ENCODE assay signal across 1 cellular context in the genomic region with DNA sequence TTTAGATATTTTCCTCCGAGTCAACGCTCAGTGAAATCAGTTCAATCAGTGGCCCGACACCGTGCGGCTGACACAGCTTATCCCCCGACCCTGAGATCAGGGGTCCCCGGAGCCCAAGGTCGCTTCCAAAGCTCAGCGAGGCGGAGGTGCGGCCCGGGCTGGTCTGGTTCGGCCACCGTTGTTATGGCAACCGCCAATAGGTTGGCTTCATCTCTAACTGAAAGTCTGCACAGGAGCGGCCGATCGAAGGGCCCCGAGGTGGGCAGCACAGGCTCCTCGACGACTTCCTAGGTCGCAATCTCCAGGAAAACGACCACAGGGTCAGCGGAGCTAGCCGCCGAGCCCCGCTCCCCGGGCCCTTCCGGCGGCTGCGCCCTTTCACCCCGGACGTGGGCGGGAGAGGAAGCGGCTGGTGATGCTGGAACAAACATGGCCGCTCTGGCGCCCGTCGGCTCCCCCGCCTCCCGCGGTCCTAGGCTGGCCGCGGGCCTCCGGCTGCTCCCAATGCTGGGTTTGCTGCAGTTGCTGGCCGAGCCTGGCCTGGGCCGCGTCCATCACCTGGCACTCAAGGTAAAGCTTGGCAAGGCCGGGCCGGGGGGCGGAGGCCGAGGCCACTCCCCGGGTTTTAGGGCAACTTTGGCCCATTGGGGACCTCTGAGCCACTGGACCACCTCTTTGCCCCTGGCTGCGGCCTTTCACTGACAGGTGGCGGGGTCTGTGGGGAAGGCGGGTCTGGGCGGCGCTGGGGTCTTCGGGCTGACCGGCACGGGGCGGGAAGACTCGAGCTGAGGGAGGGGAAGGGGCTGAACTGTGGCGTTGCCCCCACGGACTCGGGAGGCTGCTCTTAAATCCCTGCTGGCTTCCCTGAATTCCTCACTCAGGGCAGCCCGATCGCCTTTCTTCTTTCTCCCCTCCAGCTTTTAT.
TF ChIP-seq lines count a peak whose summit lies in the region.

GPR107 (plus strand) TSS at position 403 of the 924 bp plus-strand sequence; CDS start at position 430, 27 bp downstream.

TF ChIP-seq in HepG2, 621 proteins besides CTCF, POLR2A, EP300 and RAD21 (continued from another document and continues in another):
- TF ChIP-seq ARID5B (CRISPR knock-in tag; IDR thresholded peaks at IDR 0.05) (peak; percentile 74; the same call in 1 of the 2 replicates), ZNF234 (CRISPR knock-in tag; conservative IDR thresholded peaks at IDR 0.05) (no peak), ZNF142 (CRISPR knock-in tag; IDR thresholded peaks at IDR 0.05) (no peak; the same call in 1 of the 2 replicates), HNRNPLL (IDR thresholded peaks at IDR 0.05; ENCODE audit: low read depth, low read length, poor library complexity, severe bottlenecking) (peak; percentile 75), AGO1 (IDR thresholded peaks at IDR 0.05; ENCODE audit: low read depth, low read length, poor library complexity, severe bottlenecking) (peak; percentile 30), ZNF567 (CRISPR knock-in tag; IDR thresholded peaks at IDR 0.05; ENCODE audit: borderline replicate concordance) (no peak), MED8 (CRISPR knock-in tag; IDR thresholded peaks at IDR 0.05; ENCODE audit: insufficient replicate concordance) (peak; percentile 46), ZNF678 (CRISPR knock-in tag; IDR thresholded peaks at IDR 0.05) (0 out of 2 replicates have a peak, but pooled peaks have one; percentile 27), LCORL (IDR thresholded peaks at IDR 0.05) (no peak), LCORL (CRISPR knock-in tag; IDR thresholded peaks at IDR 0.05) (peak; percentile 81), CBX1 (IDR thresholded peaks at IDR 0.05; ENCODE audit: low read depth) (no peak), ZNF790 (CRISPR knock-in tag; IDR thresholded peaks at IDR 0.05; ENCODE audit: borderline replicate concordance) (0 out of 2 replicates have a peak, but pooled peaks have one; percentile 64), IKZF4 (CRISPR knock-in tag; IDR thresholded peaks at IDR 0.05; ENCODE audit: borderline replicate concordance, low read depth, not compliant biosample characterization) (peak; percentile 59), MTA1 (CRISPR knock-in tag; IDR thresholded peaks at IDR 0.05; ENCODE audit: borderline replicate concordance) (peak; percentile 24; the same call in 1 of the 2 replicates), NCOA2 (CRISPR knock-in tag; IDR thresholded peaks at IDR 0.05) (no peak), CEBPB (IDR thresholded peaks at IDR 0.05; ENCODE audit: borderline replicate concordance, low read depth, low read length) (no peak), ZNF143 (CRISPR knock-in tag; IDR thresholded peaks at IDR 0.05) (no peak), SYNCRIP (IDR thresholded peaks at IDR 0.05; ENCODE audit: insufficient read depth, low read depth, low read length) (no peak), TFDP2 (CRISPR knock-in tag; IDR thresholded peaks at IDR 0.05) (peak; percentile 43; the same call in 1 of the 2 replicates), HDAC6 (IDR thresholded peaks at IDR 0.05; ENCODE audit: low read depth, low read length) (no peak), ZNF281 (CRISPR knock-in tag; IDR thresholded peaks at IDR 0.05; ENCODE audit: borderline replicate concordance) (peak; percentile 29; the same call in 1 of the 2 replicates), RBM22 (optimal IDR thresholded peaks at IDR 0.05; ENCODE audit: low read length) (peak; percentile 67), ZNF367 (CRISPR knock-in tag; IDR thresholded peaks at IDR 0.05; ENCODE audit: borderline replicate concordance) (no peak; the same call in 1 of the 2 replicates), MXD4 (CRISPR knock-in tag; IDR thresholded peaks at IDR 0.05) (no peak; the same call in 1 of the 2 replicates), ZNF562 (CRISPR knock-in tag; IDR thresholded peaks at IDR 0.05; ENCODE audit: borderline replicate concordance) (no peak)
- TF ChIP-seq, protein P1, sequence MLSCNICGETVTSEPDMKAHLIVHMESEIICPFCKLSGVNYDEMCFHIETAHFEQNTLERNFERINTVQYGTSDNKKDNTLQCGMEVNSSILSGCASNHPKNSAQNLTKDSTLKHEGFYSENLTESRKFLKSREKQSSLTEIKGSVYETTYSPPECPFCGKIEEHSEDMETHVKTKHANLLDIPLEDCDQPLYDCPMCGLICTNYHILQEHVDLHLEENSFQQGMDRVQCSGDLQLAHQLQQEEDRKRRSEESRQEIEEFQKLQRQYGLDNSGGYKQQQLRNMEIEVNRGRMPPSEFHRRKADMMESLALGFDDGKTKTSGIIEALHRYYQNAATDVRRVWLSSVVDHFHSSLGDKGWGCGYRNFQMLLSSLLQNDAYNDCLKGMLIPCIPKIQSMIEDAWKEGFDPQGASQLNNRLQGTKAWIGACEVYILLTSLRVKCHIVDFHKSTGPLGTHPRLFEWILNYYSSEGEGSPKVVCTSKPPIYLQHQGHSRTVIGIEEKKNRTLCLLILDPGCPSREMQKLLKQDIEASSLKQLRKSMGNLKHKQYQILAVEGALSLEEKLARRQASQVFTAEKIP (CRISPR knock-in tag; IDR thresholded peaks at IDR 0.05; ENCODE audit: borderline replicate concordance): no peak
- TF ChIP-seq, protein P2, sequence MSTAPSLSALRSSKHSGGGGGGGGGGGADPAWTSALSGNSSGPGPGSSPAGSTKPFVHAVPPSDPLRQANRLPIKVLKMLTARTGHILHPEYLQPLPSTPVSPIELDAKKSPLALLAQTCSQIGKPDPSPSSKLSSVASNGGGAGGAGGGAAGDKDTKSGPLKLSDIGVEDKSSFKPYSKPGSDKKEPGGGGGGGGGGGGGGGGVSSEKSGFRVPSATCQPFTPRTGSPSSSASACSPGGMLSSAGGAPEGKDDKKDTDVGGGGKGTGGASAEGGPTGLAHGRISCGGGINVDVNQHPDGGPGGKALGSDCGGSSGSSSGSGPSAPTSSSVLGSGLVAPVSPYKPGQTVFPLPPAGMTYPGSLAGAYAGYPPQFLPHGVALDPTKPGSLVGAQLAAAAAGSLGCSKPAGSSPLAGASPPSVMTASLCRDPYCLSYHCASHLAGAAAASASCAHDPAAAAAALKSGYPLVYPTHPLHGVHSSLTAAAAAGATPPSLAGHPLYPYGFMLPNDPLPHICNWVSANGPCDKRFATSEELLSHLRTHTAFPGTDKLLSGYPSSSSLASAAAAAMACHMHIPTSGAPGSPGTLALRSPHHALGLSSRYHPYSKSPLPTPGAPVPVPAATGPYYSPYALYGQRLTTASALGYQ (CRISPR knock-in tag; IDR thresholded peaks at IDR 0.05): 0 out of 2 replicates have a peak, but pooled peaks have one; percentile 19
- TF ChIP-seq, protein P3, sequence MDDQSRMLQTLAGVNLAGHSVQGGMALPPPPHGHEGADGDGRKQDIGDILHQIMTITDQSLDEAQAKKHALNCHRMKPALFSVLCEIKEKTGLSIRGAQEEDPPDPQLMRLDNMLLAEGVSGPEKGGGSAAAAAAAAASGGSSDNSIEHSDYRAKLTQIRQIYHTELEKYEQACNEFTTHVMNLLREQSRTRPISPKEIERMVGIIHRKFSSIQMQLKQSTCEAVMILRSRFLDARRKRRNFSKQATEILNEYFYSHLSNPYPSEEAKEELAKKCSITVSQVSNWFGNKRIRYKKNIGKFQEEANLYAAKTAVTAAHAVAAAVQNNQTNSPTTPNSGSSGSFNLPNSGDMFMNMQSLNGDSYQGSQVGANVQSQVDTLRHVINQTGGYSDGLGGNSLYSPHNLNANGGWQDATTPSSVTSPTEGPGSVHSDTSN (CRISPR knock-in tag; IDR thresholded peaks at IDR 0.05; ENCODE audit: borderline replicate concordance): no peak
- TF ChIP-seq, protein P4, sequence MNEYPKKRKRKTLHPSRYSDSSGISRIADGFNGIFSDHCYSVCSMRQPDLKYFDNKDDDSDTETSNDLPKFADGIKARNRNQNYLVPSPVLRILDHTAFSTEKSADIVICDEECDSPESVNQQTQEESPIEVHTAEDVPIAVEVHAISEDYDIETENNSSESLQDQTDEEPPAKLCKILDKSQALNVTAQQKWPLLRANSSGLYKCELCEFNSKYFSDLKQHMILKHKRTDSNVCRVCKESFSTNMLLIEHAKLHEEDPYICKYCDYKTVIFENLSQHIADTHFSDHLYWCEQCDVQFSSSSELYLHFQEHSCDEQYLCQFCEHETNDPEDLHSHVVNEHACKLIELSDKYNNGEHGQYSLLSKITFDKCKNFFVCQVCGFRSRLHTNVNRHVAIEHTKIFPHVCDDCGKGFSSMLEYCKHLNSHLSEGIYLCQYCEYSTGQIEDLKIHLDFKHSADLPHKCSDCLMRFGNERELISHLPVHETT (CRISPR knock-in tag; conservative IDR thresholded peaks at IDR 0.05): 0 out of 2 replicates have a peak, but pooled peaks have one; percentile 32
